In genomic region chr7:5629941-5630340, GRCh38 we compare ENCODE assay signal across 9 cellular contexts. TPM values are rescaled to one million over a fixed set of nuclear protein-coding genes. Genes with fewer than 3 reads are reported as not detected.
A peak's percentile ranks its signal among the peaks of the same experiment; 100 is the strongest.
DNase-seq lines count a peak whose midpoint lies in the region; ATAC-seq and TF ChIP-seq lines count a peak whose summit lies in the region.
"Had no signal": no experiment of that assay in that cellular context is flagged by ENCODE, and none has a peak within 500 bp of the region (broad histone marks: within the 10 kb centered on the region; RNA-seq: fewer than 3 reads in every experiment).

No MANE protein-coding gene starts in this region.

- peak overlapping the region in 3 of 4 donors; percentile 36 to 42 (median 38) for H3K27ac ChIP-seq in esophagus squamous epithelium

- ATAC-seq in GM21576 (IDR thresholded peaks at IDR 0.05; ENCODE audit: unreplicated experiment), result no peak
- ATAC-seq in HG03354 (IDR thresholded peaks at IDR 0.05; ENCODE audit: poor library complexity, severe bottlenecking, unreplicated experiment), result no peak
- ATAC-seq: K562 had no signal

- H3K4me1 ChIP-seq in esophagus squamous epithelium, result peaks cover 7 to 70% (median 26%) of the 10 kb centered on the region in 3 donors

- peaks cover 0 to 71% (median 0%) of the 10 kb centered on the region in 3 donors for H3K36me3 ChIP-seq in esophagus squamous epithelium

- no peak for TF ChIP-seq POLR2A in esophagus squamous epithelium (IDR thresholded peaks at IDR 0.05)

- no peak overlapping the region for H3K4me3 ChIP-seq in esophagus squamous epithelium
- H3K4me3 ChIP-seq: K562 had no signal

- intact Hi-C loops in esophagus squamous epithelium (cut with DNase I), result no loop called here

- 39 to 63% methylated on average over 4 of the region's 4 CpGs for WGBS in esophagus squamous epithelium, 2 donors

- no peaks in the 10 kb centered on the region for H3K27me3 ChIP-seq in esophagus squamous epithelium

- DNase-seq in HS-5 (ENCODE audit: low read depth) (peak; percentile 87), esophagus squamous epithelium (lab: John Stamatoyannopoulos, UW) (no peak), SIG-M5 (lab: John Stamatoyannopoulos, UW) (no peak), NOMO-1 (lab: John Stamatoyannopoulos, UW; ENCODE audit: unreplicated experiment in 2 of 2) (no peak)
- peak; percentile 34 to 35 for DNase-seq in activated CD4-positive, alpha-beta T cell treated with anti-CD3 and anti-CD28 coated beads, Interleukin-2, amount 50 U/mL, for 48 hours
- DNase-seq in stimulated activated CD8-positive, alpha-beta memory T cell treated with anti-CD3 and anti-CD28 coated beads, Interleukin-15, amount 100 ng/mL, for 4 hours (ENCODE audit: low read depth in 2 of 2), result peak; percentile 11 to 17

- no peaks in the 10 kb centered on the region for H3K9me3 ChIP-seq in esophagus squamous epithelium

- peak in 1 of 6 experiments; percentile 22 for TF ChIP-seq CTCF in esophagus squamous epithelium (IDR thresholded peaks at IDR 0.05)

RNA-seq across cellular contexts. Expression of gene FSCN1, which starts 37.3 kb away (rescaled TPM):
- 100 to 1,000 TPM in 2 of 4 donors, 10 to 100 TPM in 2; 63.9 to 236 (median 102) TPM for total RNA-seq in esophagus squamous epithelium

Comparison
In these comparisons a context has a peak if more than half of its experiments do, and no peak if none do; other contexts are left out.
1. DNase-seq: peak in HS-5 (single experiment), activated CD4-positive, alpha-beta T cell treated with anti-CD3 and anti-CD28 coated beads, Interleukin-2, amount 50 U/mL, for 48 hours (2 of 2) and stimulated activated CD8-positive, alpha-beta memory T cell treated with anti-CD3 and anti-CD28 coated beads, Interleukin-15, amount 100 ng/mL, for 4 hours (2 of 2); none in esophagus squamous epithelium (single experiment), SIG-M5 (single experiment) and NOMO-1 (0 of 2).